In the genomic region with DNA sequence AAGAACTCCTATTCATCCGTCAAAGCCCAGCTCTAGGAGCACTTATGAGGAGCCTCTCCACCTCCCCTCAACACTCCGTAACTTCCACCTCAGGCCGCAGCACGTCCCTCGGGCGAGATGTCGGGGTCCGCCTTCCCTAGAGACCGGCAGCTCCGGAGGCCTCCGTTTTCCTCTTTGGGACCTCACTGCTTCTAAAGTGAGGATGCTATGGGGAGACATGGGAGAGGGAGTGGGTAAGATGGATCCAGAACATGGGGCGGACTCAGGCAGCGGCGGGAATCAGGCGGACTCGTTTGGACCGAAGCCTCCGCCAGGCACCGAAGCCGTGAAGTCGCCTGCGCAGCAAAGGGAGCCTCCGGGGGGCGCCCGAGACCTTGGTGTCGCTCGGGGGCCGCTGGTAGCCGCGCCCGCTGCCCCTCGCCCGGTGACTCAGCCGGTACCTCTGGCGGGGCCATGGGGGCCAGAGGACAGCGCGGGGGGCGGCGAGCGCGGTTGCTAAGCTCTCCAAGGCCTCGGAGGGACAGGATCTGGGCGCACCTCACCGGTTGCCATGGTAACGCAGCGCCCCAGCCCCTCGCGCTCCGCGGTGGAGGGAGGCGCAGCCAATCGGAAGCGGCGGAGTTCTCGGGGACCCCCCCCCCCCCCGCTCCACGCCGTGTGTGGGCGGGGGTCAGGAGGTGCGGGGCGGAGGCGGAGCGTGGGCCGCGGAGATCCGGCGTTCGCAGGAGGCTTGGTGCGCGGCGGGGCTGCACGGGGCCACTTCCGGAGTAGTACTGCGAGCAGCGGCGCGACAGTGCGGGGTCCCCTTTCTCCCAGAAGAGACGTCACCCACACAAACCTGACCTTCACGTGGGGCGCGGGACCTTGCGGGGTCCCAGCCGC, we compare ENCODE assay signal across 8 cellular contexts. TPM values are rescaled to one million over a fixed set of nuclear protein-coding genes. Genes with fewer than 3 reads are reported as not detected.
DNase-seq lines count a peak whose midpoint lies in the region; ATAC-seq and TF ChIP-seq lines count a peak whose summit lies in the region.

No MANE protein-coding gene starts in this region.

- H3K27me3 ChIP-seq in ovary (no peaks in the 10 kb centered on the region), upper lobe of left lung (peaks cover 0 to 63% (median 21%) of the 10 kb centered on the region in 4 donors)

- WGBS in ovary, 3 donors, result 7 to 11% (median 10%) methylated on average over 57 to 84 of the region's 84 CpGs
- WGBS in upper lobe of left lung, 2 donors, result 7 to 38% methylated on average over 17 to 46 of the region's 84 CpGs

- no peak for DNase-seq in AG09319 (ENCODE audit: extremely low read depth, low read depth)
- peak; percentile 58 for DNase-seq in HCEC 1CT
- no peak for DNase-seq in RWPE1 (ENCODE audit: low spot score)
- peak; percentile 53 to 72 (median 62) for DNase-seq in activated naive CD4-positive, alpha-beta T cell (lab: John Stamatoyannopoulos, UW)
- DNase-seq in glomerular visceral epithelial cell (ENCODE audit: extremely low spot score), result peak; percentile 69
- DNase-seq in ovary, result peak; percentile 89 to 93 (median 92)
- DNase-seq in upper lobe of left lung, result peak; percentile 61 to 94

- H3K4me1 ChIP-seq in ovary (ENCODE audit: insufficient read depth), result peaks cover 13% of the 10 kb centered on the region
- peaks cover 61 to 85% (median 63%) of the 10 kb centered on the region in 4 donors for H3K4me1 ChIP-seq in upper lobe of left lung

- H3K36me3 ChIP-seq in ovary (no peaks in the 10 kb centered on the region), upper lobe of left lung (no peaks in the 10 kb centered on the region)

- H3K4me3 ChIP-seq in ovary (peak overlapping the region; percentile 41), upper lobe of left lung (peak overlapping the region; percentile 5 to 76 (median 51))

- TF ChIP-seq EP300 in ovary (IDR thresholded peaks at IDR 0.05) (no peak), upper lobe of left lung (IDR thresholded peaks at IDR 0.05) (no peak)

- H3K27ac ChIP-seq in RWPE1, result peak overlapping the region; percentile 38; the same call in 1 of the 2 replicates
- peak overlapping the region; percentile 89 to 98 for H3K27ac ChIP-seq in ovary
- H3K27ac ChIP-seq in upper lobe of left lung, result peak overlapping the region in 3 of 4 donors; percentile 86 to 96 (median 93)

- CTCF ChIA-PET in RWPE1 (lab: Yijun Ruan, JAX), result interaction anchor here (0.6 to 3.4 kb wide), 9 partner anchors 10 to 733 kb away, joined by 3 to 84 read pairs (median 4); no protein-coding TSS in a partner anchor

- peak; percentile 38 for TF ChIP-seq POLR2A in ovary (IDR thresholded peaks at IDR 0.05)
- TF ChIP-seq POLR2A in upper lobe of left lung (IDR thresholded peaks at IDR 0.05), result no peak

- intact Hi-C loops in ovary (cut with DNase I), result loop anchor here in 3 of 4 donors (1.0 to 2.0 kb wide), 3 partner anchors 125 to 192 kb away; no protein-coding TSS in a partner anchor

- no peaks in the 10 kb centered on the region for H3K9me3 ChIP-seq in ovary
- no peaks in the 10 kb centered on the region for H3K9me3 ChIP-seq in upper lobe of left lung

- POLR2A ChIA-PET in RWPE1 (lab: Yijun Ruan, JAX; ENCODE audit: low non-redundant PET), result no interaction called here

- TF ChIP-seq CTCF in AG09319 (IDR thresholded peaks at IDR 0.05; ENCODE audit: low read depth, low read length), result peak; percentile 66
- peak; percentile 69 for TF ChIP-seq CTCF in RWPE1 (conservative IDR thresholded peaks at IDR 0.05; ENCODE audit: low read depth)
- TF ChIP-seq CTCF in ovary (IDR thresholded peaks at IDR 0.05), result peak; percentile 61 to 94 (median 87)
- TF ChIP-seq CTCF in upper lobe of left lung (IDR thresholded peaks at IDR 0.05), result peak; percentile 45 to 78 (median 67)

- ATAC-seq in upper lobe of left lung (ENCODE audit: low FRiP score in 2 of 2), result peak in 1 of 2 donors; percentile 31
- ATAC-seq in HG02884 (IDR thresholded peaks at IDR 0.05; ENCODE audit: unreplicated experiment), result no peak

RNA-seq across cellular contexts. Expression of gene HIC1, which starts 1.3 kb away (rescaled TPM):
- total RNA-seq in ovary (100 to 1,000 TPM in 1 of 7 donors, 10 to 100 TPM in 6; 35.0 to 108 (median 68.0) TPM), upper lobe of left lung (10 to 100 TPM in 5 of 6 donors, 1 to 10 TPM in 1; 8.0 to 25.5 (median 19.1) TPM)
- 10 to 100 TPM in 1 of 2 donors, 1 to 10 TPM in 1; 3.9 to 16.3 TPM for polyA plus RNA-seq in ovary

RNA-seq across cellular contexts. Expression of gene OVCA2, which starts 11.8 kb away (rescaled TPM):
- 10 to 100 TPM; 19.1 to 26.4 (median 21.2) TPM for total RNA-seq in ovary
- 10 to 100 TPM; 13.2 to 28.3 TPM for polyA plus RNA-seq in ovary
- 10 to 100 TPM; 20.1 to 56.1 (median 33.5) TPM for total RNA-seq in upper lobe of left lung

RNA-seq across cellular contexts. Expression of gene DPH1, which starts 23.7 kb away (rescaled TPM):
- total RNA-seq in ovary (10 to 100 TPM; 42.4 to 77.7 (median 46.0) TPM), upper lobe of left lung (100 to 1,000 TPM in 1 of 6 donors, 10 to 100 TPM in 5; 28.8 to 129 (median 45.1) TPM)
- 10 to 100 TPM; 27.5 to 47.2 TPM for polyA plus RNA-seq in ovary

RNA-seq across cellular contexts. Expression of gene RTN4RL1, which starts 28.5 kb away (rescaled TPM):
- 1 to 10 TPM in 5 of 7 donors, under 1 TPM in 1, not detected in 1; 0.92 to 4.1 (median 1.9) TPM for total RNA-seq in ovary
- polyA plus RNA-seq in ovary, result under 1 TPM; 0.30 to 0.42 TPM
- total RNA-seq in upper lobe of left lung, result 1 to 10 TPM; 5.1 to 7.3 (median 6.2) TPM

Comparison
In these comparisons a context has a peak if more than half of its experiments do, and no peak if none do; other contexts are left out.
1. DNase-seq: peak in HCEC 1CT (single experiment), activated naive CD4-positive, alpha-beta T cell (4 of 4), glomerular visceral epithelial cell (single experiment), ovary (5 of 5) and upper lobe of left lung (2 of 2); none in AG09319 (single experiment) and RWPE1 (single experiment).
2. H3K27ac ChIP-seq: peak in every context shown above with its lines; median percentile 94 in ovary; 93 in upper lobe of left lung; 38 in RWPE1.
3. Peak in every context shown above with its lines, with median percentiles within 50 percentile points of each other: CTCF ChIP-seq.